ENCODE assay signal across 7 cellular contexts in the genomic region with DNA sequence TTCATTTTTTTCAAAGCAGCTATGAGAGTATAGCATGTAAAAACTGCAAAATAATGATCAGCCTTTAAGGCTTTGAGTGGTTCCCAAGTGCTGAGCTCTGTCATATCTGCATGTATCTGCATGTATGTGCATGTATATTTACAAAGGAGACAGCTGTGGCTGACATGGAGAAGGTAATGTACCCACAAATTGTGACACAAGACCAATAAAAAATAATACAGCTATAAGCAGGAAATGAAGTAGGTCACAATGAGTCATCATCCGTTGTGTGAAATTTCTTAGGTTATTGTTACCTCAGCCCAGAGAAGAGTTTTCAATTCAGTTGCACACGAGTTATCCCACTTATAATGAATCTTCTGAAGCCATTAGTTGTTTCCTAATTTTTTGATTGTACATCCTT.
DNase-seq lines count a peak whose midpoint lies in the region; ATAC-seq and TF ChIP-seq lines count a peak whose summit lies in the region.

No MANE protein-coding gene starts in this region.

- TF ChIP-seq CTCF in GM10248 (IDR thresholded peaks at IDR 0.05; ENCODE audit: control extremely low read depth, extremely low read depth, low read depth, missing control alignments), result no peak

- POLR2A ChIA-PET in GM10248 (lab: Yijun Ruan, JAX), result no interaction called here

- ATAC-seq in GM18502 (IDR thresholded peaks at IDR 0.05; ENCODE audit: poor library complexity, unreplicated experiment) (peak; percentile 44), HG03439 (IDR thresholded peaks at IDR 0.05; ENCODE audit: unreplicated experiment) (no peak), HG03139 (IDR thresholded peaks at IDR 0.05; ENCODE audit: unreplicated experiment) (no peak)
- ATAC-seq in activated naive CD4-positive, alpha-beta T cell treated with anti-CD3 and anti-CD28 coated beads, Interleukin-2, amount 50 U/mL, for 72 hours, result peak; percentile 79 to 88

- peak overlapping the region; percentile 94 to 95 for H3K27ac Mint-ChIP-seq in activated naive CD4-positive, alpha-beta T cell treated with anti-CD3 and anti-CD28 coated beads, Interleukin-2, amount 50 U/mL, for 72 hours

- CTCF ChIA-PET in GM10248 (lab: Yijun Ruan, JAX), result interaction anchor here (1.1 kb wide), 1 partner anchor 14 kb away, joined by 4 read pairs; no protein-coding TSS in a partner anchor

- H3K9me3 Mint-ChIP-seq in activated naive CD4-positive, alpha-beta T cell treated with anti-CD3 and anti-CD28 coated beads, Interleukin-2, amount 50 U/mL, for 72 hours, result peaks cover 0 to 3% of the 10 kb centered on the region in 2 donors

- DNase-seq in KG1 (lab: John Stamatoyannopoulos, UW) (peak; percentile 15), lung microvascular endothelial cell (ENCODE audit: low read depth in 2 of 2) (peak; percentile 87 to 88), GM10248 (ENCODE audit: extremely low spot score) (no peak)
- no peak for DNase-seq in activated naive CD4-positive, alpha-beta T cell treated with anti-CD3 and anti-CD28 coated beads, Interleukin-2, amount 50 U/mL, for 72 hours (ENCODE audit: low spot score in 2 of 2)

- H3K36me3 Mint-ChIP-seq in activated naive CD4-positive, alpha-beta T cell treated with anti-CD3 and anti-CD28 coated beads, Interleukin-2, amount 50 U/mL, for 72 hours, result no peaks in the 10 kb centered on the region

Comparison
In these comparisons a context has a peak if more than half of its experiments do, and no peak if none do; other contexts are left out.
1. ATAC-seq: peak in GM18502 (single experiment) and activated naive CD4-positive, alpha-beta T cell treated with anti-CD3 and anti-CD28 coated beads, Interleukin-2, amount 50 U/mL, for 72 hours (2 of 2); none in HG03439 (single experiment) and HG03139 (single experiment).
2. DNase-seq: peak in KG1 (single experiment) and lung microvascular endothelial cell (2 of 2); none in activated naive CD4-positive, alpha-beta T cell treated with anti-CD3 and anti-CD28 coated beads, Interleukin-2, amount 50 U/mL, for 72 hours (0 of 2) and GM10248 (single experiment).